23 cellular contexts compared by ENCODE assay signal in genomic region chr18:8813621-8814020, GRCh38.
A peak's percentile ranks its signal among the peaks of the same experiment; 100 is the strongest.
DNase-seq lines count a peak whose midpoint lies in the region; ATAC-seq and TF ChIP-seq lines count a peak whose summit lies in the region.
"Had no signal": no experiment of that assay in that cellular context is flagged by ENCODE, and none has a peak within 500 bp of the region (broad histone marks: within the 10 kb centered on the region; RNA-seq: fewer than 3 reads in every experiment).

No MANE protein-coding gene starts in this region.

- H3K27me3 Mint-ChIP-seq in activated naive CD8-positive, alpha-beta T cell treated with anti-CD3 and anti-CD28 coated beads for 36 hours = no peaks in the 10 kb centered on the region

- no peak overlapping the region for H3K27ac Mint-ChIP-seq in activated naive CD8-positive, alpha-beta T cell treated with anti-CD3 and anti-CD28 coated beads for 36 hours
- no peak overlapping the region for H3K27ac Mint-ChIP-seq in activated naive CD4-positive, alpha-beta T cell treated with anti-CD3 and anti-CD28 coated beads, Interleukin-2, amount 50 U/mL, for 72 hours
- H3K27ac Mint-ChIP-seq: activated naive CD8-positive, alpha-beta T cell; activated T-helper 2 cell treated with anti-CD3 and anti-CD28 coated beads, Interferon-gamma antibody, Interleukin-2, Interleukin-4, amounts not matched to agents 10 μg/mL and 5 μg/mL and 100 μg/mL, durations not matched to agents 14 hours and 24 hours and 36 hours; WTC11 had no signal

- intact Hi-C loops in thyroid gland (cut with DNase I) = no loop called here

- no peaks in the 10 kb centered on the region for H3K36me3 ChIP-seq in adipocyte (ENCODE audit: control insufficient read depth, insufficient read depth, low read length, severe bottlenecking)
- H3K36me3 ChIP-seq in thyroid gland = no peaks in the 10 kb centered on the region
- H3K36me3 ChIP-seq: upper lobe of right lung had no signal

- H3K4me1 Mint-ChIP-seq in activated naive CD8-positive, alpha-beta T cell treated with anti-CD3 and anti-CD28 coated beads for 36 hours = peaks cover 4% of the 10 kb centered on the region
- H3K4me1 Mint-ChIP-seq: WTC11 had no signal

- no peak for TF ChIP-seq CTCF in fibroblast of villous mesenchyme (IDR thresholded peaks at IDR 0.05; ENCODE audit: insufficient read depth, low read depth, low read length)
- no peak for TF ChIP-seq CTCF in thyroid gland (IDR thresholded peaks at IDR 0.05)

- H3K4me1 ChIP-seq in adipocyte (ENCODE audit: control insufficient read depth, insufficient read depth, low read length) = peaks cover 30% of the 10 kb centered on the region
- H3K4me1 ChIP-seq in thyroid gland = no peaks in the 10 kb centered on the region
- H3K4me1 ChIP-seq: upper lobe of right lung had no signal

- TF ChIP-seq POLR2A in thyroid gland (IDR thresholded peaks at IDR 0.05) = no peak

- H3K9me3 Mint-ChIP-seq in activated naive CD8-positive, alpha-beta T cell treated with anti-CD3 and anti-CD28 coated beads for 36 hours = no peaks in the 10 kb centered on the region
- H3K9me3 Mint-ChIP-seq in activated naive CD4-positive, alpha-beta T cell treated with anti-CD3 and anti-CD28 coated beads, Interleukin-2, amount 50 U/mL, for 72 hours = no peaks in the 10 kb centered on the region
- H3K9me3 Mint-ChIP-seq: activated T-helper 2 cell treated with anti-CD3 and anti-CD28 coated beads, Interferon-gamma antibody, Interleukin-2, Interleukin-4, amounts not matched to agents 10 μg/mL and 5 μg/mL and 100 μg/mL, durations not matched to agents 14 hours and 24 hours and 36 hours; central memory CD8-positive, alpha-beta T cell; WTC11 had no signal

- no peak overlapping the region for H3K27ac ChIP-seq in thyroid gland
- H3K27ac ChIP-seq: 22Rv1, upper lobe of right lung had no signal

- H3K27me3 ChIP-seq in adipocyte (replicated peaks; ENCODE audit: control insufficient read depth, insufficient read depth, low read length) (no peaks in the 10 kb centered on the region), thyroid gland (no peaks in the 10 kb centered on the region)
- H3K27me3 ChIP-seq: upper lobe of right lung had no signal

- ATAC-seq in activated naive CD4-positive, alpha-beta T cell treated with anti-CD3 and anti-CD28 coated beads, Interleukin-2, amount 50 U/mL, for 72 hours = no peak
- ATAC-seq: HCT116, upper lobe of right lung, WTC11 had no signal

- H3K4me3 Mint-ChIP-seq in activated naive CD8-positive, alpha-beta T cell treated with anti-CD3 and anti-CD28 coated beads for 36 hours = no peak overlapping the region
- H3K4me3 Mint-ChIP-seq: activated naive CD8-positive, alpha-beta T cell; central memory CD8-positive, alpha-beta T cell; WTC11 had no signal

- no peak overlapping the region for H3K9ac ChIP-seq in adipocyte (ENCODE audit: low read length)

- H3K9me3 ChIP-seq in adipocyte (ENCODE audit: control insufficient read depth, low read length) (no peaks in the 10 kb centered on the region), thyroid gland (no peaks in the 10 kb centered on the region)
- H3K9me3 ChIP-seq: upper lobe of right lung had no signal

- H3K36me3 Mint-ChIP-seq in activated naive CD8-positive, alpha-beta T cell treated with anti-CD3 and anti-CD28 coated beads for 36 hours = no peaks in the 10 kb centered on the region
- no peaks in the 10 kb centered on the region for H3K36me3 Mint-ChIP-seq in activated naive CD4-positive, alpha-beta T cell treated with anti-CD3 and anti-CD28 coated beads, Interleukin-2, amount 50 U/mL, for 72 hours
- H3K36me3 Mint-ChIP-seq: activated naive CD8-positive, alpha-beta T cell had no signal

- DNase-seq in A172 (ENCODE audit: low spot score) (peak; percentile 40), GM04504 (ENCODE audit: low read depth) (peak; percentile 69), adipocyte (ENCODE audit: low read depth) (peak; percentile 73), fibroblast of villous mesenchyme (ENCODE audit: low read depth) (peak; percentile 31), thyroid gland (no peak), NCI-H1092 (lab: John Stamatoyannopoulos, UW) (no peak)
- no peak for DNase-seq in activated naive CD8-positive, alpha-beta T cell treated with anti-CD3 and anti-CD28 coated beads for 36 hours
- DNase-seq in activated naive CD4-positive, alpha-beta T cell treated with anti-CD3 and anti-CD28 coated beads, Interleukin-2, amount 50 U/mL, for 72 hours (ENCODE audit: low spot score in 2 of 2) = no peak
- DNase-seq: activated CD8-positive, alpha-beta memory T cell treated with anti-CD3 and anti-CD28 coated beads, Interleukin-2, amount 50 U/mL, for 4 hours; C1 segment of cervical spinal cord; kidney; NCI-H2081; NCI-H446; stimulated activated CD4-positive, alpha-beta T cell treated with anti-CD3 and anti-CD28 coated beads, Interleukin-2, amount 100 ng/mL, for 24 hours; T-helper 9 cell; upper lobe of right lung had no signal

- H3K4me3 ChIP-seq in adipocyte (ENCODE audit: low read length) = no peak overlapping the region
- no peak overlapping the region for H3K4me3 ChIP-seq in fibroblast of villous mesenchyme (ENCODE audit: low read depth, low read length)
- no peak overlapping the region for H3K4me3 ChIP-seq in thyroid gland (replicated peaks in 1 of 3)
- H3K4me3 ChIP-seq: skin epidermis, upper lobe of right lung had no signal

Comparison
In these comparisons a context has a peak if more than half of its experiments do, and no peak if none do; other contexts are left out.
1. DNase-seq: peak in A172 (single experiment), GM04504 (single experiment), adipocyte (single experiment) and fibroblast of villous mesenchyme (single experiment); none in activated naive CD8-positive, alpha-beta T cell treated with anti-CD3 and anti-CD28 coated beads for 36 hours (single experiment), thyroid gland (0 of 2), activated naive CD4-positive, alpha-beta T cell treated with anti-CD3 and anti-CD28 coated beads, Interleukin-2, amount 50 U/mL, for 72 hours (0 of 2) and NCI-H1092 (single experiment).